In genomic region chr15:34890424-34890823, GRCh38 we compare ENCODE assay signal across 20 cellular contexts.
A peak's percentile ranks its signal among the peaks of the same experiment; 100 is the strongest.
DNase-seq lines count a peak whose midpoint lies in the region; ATAC-seq and TF ChIP-seq lines count a peak whose summit lies in the region.
"Had no signal": no experiment of that assay in that cellular context is flagged by ENCODE, and none has a peak within 500 bp of the region (broad histone marks: within the 10 kb centered on the region; RNA-seq: fewer than 3 reads in every experiment).

No MANE protein-coding gene starts in this region.

- in situ Hi-C loops in IMR-90 (cut with MboI; ENCODE audit: low sequenced_read_pairs), result no loop called here

- peak overlapping the region; percentile 70 for H2BK5ac ChIP-seq in IMR-90 (ENCODE audit: low read depth, low read length, poor library complexity, severe bottlenecking)

- H3K4ac ChIP-seq in IMR-90 (ENCODE audit: low read depth, low read length), result no peak overlapping the region

- peaks cover 2% of the 10 kb centered on the region; the same call in 1 of the 2 replicates for H4K20me1 ChIP-seq in IMR-90 (ENCODE audit: insufficient read depth, low read length)
- H4K20me1 ChIP-seq: BLaER1 treated with 17β-estradiol and CSF1 and Interleukin-3, amounts not matched to agents 10 nM and 100 nM had no signal

- H4K8ac ChIP-seq in IMR-90 (ENCODE audit: low read depth in 2 of 2, low read length in 2 of 2), result peak overlapping the region in 1 of 2 experiments; percentile 58; a peak in 1 of 4 replicates

- H4K91ac ChIP-seq in IMR-90 (ENCODE audit: insufficient read depth, low read depth, low read length), result no peak overlapping the region

- H2BK120ac ChIP-seq in IMR-90 (ENCODE audit: low read depth, low read length), result no peak overlapping the region

- peaks cover 4% of the 10 kb centered on the region for H3K4me1 ChIP-seq in IMR-90 (ENCODE audit: control insufficient read depth, insufficient read depth, low read length)
- H3K4me1 ChIP-seq in ovary (ENCODE audit: insufficient read depth), result no peaks in the 10 kb centered on the region
- H3K4me1 ChIP-seq: BLaER1 treated with 17β-estradiol and CSF1 and Interleukin-3, amounts not matched to agents 10 nM and 100 nM had no signal

- no CpG with 5 or more reads among the region's 2 CpGs for WGBS in IMR-90 (ENCODE audit: extremely low coverage in 2 of 2, insufficient read length in 1 of 2), 2 experiments
- 38 to 52% (median 44%) methylated on average over 2 of the region's 2 CpGs for WGBS in ovary, 3 donors

- H3K27me3 ChIP-seq in IMR-90 (ENCODE audit: control insufficient read depth, insufficient read depth, low read length) (no peaks in the 10 kb centered on the region), ovary (no peaks in the 10 kb centered on the region)
- H3K27me3 ChIP-seq: BLaER1 treated with 17β-estradiol and CSF1 and Interleukin-3, amounts not matched to agents 10 nM and 100 nM had no signal

- dilution Hi-C loops in IMR-90 (cut with HindIII; ENCODE audit: low sequenced_read_pairs, unreplicated experiment), result no loop called here

- H2AFZ ChIP-seq in IMR-90 (replicated peaks; ENCODE audit: low read length, poor library complexity), result no peak overlapping the region

- H2BK20ac ChIP-seq in IMR-90 (ENCODE audit: low read depth, low read length), result no peak overlapping the region

- H3K23ac ChIP-seq in IMR-90 (ENCODE audit: low read depth, low read length), result no peak overlapping the region

- TF ChIP-seq RAD21 in IMR-90 (IDR thresholded peaks at IDR 0.05; ENCODE audit: low read length), result no peak

- H3K79me1 ChIP-seq in IMR-90 (ENCODE audit: low read depth in 1 of 2, low read length in 2 of 2), result peaks cover 0 to 7% of the 10 kb centered on the region in 2 experiments

- H3K18ac ChIP-seq in IMR-90 (ENCODE audit: low read depth, low read length), result peak overlapping the region; percentile 70

- H3K56ac ChIP-seq in IMR-90 (ENCODE audit: extremely low read depth, insufficient read depth, low read length), result no peak overlapping the region

- ATAC-seq in IMR-90 (ENCODE audit: low read depth), result no peak; the same call in 1 of the 2 replicates
- ATAC-seq in GM18870 (IDR thresholded peaks at IDR 0.05; ENCODE audit: unreplicated experiment), result no peak
- ATAC-seq: CD8-positive, alpha-beta T cell; K562; SK-N-SH treated with all-trans-retinoic acid at 6 μM for 48 hours; T-cell had no signal

- H2AK9ac ChIP-seq in IMR-90 (replicated peaks; ENCODE audit: low read depth, low read length, poor library complexity), result no peak overlapping the region

- H3K36me3 ChIP-seq in IMR-90 (ENCODE audit: control insufficient read depth, insufficient read depth, low read length) (peaks cover 7% of the 10 kb centered on the region), ovary (no peaks in the 10 kb centered on the region)

- CTCF ChIA-PET in IMR-90 (lab: Yijun Ruan, JAX), result no interaction called here

- H3K9me3 ChIP-seq in IMR-90 (ENCODE audit: control insufficient read depth, insufficient read depth, low read length) (peaks cover 8% of the 10 kb centered on the region), ovary (peaks cover 0 to 7% of the 10 kb centered on the region in 2 donors)

- DNase-seq in AG10803 (ENCODE audit: low read depth) (peak; percentile 16), IMR-90 (peak; percentile 52), brain pericyte (ENCODE audit: low read depth, low spot score) (peak; percentile 4), fibroblast of the conjunctiva (ENCODE audit: low read depth) (peak; percentile 9), hepatic stellate cell (ENCODE audit: low spot score) (no peak), NCI-H2081 (lab: John Stamatoyannopoulos, UW) (no peak), ovary (no peak)
- DNase-seq: Calu3; CD8-positive, alpha-beta T cell; DMS53; H9; NCI-H1417; NCI-H187; NCI-H446; Right ventricle myocardium superior; T-cell had no signal

- no peak for TF ChIP-seq CTCF in AG10803 (conservative IDR thresholded peaks at IDR 0.05; ENCODE audit: low read length)
- no peak for TF ChIP-seq CTCF in IMR-90 (conservative IDR thresholded peaks at IDR 0.05; ENCODE audit: low read depth, low read length)
- TF ChIP-seq CTCF in ovary (IDR thresholded peaks at IDR 0.05), result no peak

- H2BK15ac ChIP-seq in IMR-90 (ENCODE audit: low read depth, low read length), result no peak overlapping the region

- peak overlapping the region; percentile 91 for H3K4me2 ChIP-seq in IMR-90 (ENCODE audit: low read depth, low read length)
- H3K4me2 ChIP-seq: BLaER1 treated with 17β-estradiol and CSF1 and Interleukin-3, amounts not matched to agents 10 nM and 100 nM had no signal

- no peak overlapping the region for H2AK5ac ChIP-seq in IMR-90 (ENCODE audit: low read depth, low read length)

- intact Hi-C loops in IMR-90 (cut with micrococcal nuclease), result no loop called here
- intact Hi-C loops in ovary (cut with DNase I), result no loop called here

- H3K14ac ChIP-seq in IMR-90 (replicated peaks; ENCODE audit: low read depth, low read length), result no peak overlapping the region

- no peak overlapping the region for H4K5ac ChIP-seq in IMR-90 (ENCODE audit: low read depth, low read length)

- POLR2A ChIA-PET in IMR-90 (lab: Charles Lee; ENCODE audit: unreplicated experiment), result no interaction called here

- H3K4me3 ChIP-seq in AG10803 (ENCODE audit: low read length) (no peak overlapping the region), IMR-90 (ENCODE audit: insufficient read depth, low read depth, low read length) (no peak overlapping the region), ovary (no peak overlapping the region)
- H3K4me3 ChIP-seq: BLaER1 treated with 17β-estradiol and CSF1 and Interleukin-3, amounts not matched to agents 10 nM and 100 nM; K562 had no signal

- TF ChIP-seq EP300 in ovary (IDR thresholded peaks at IDR 0.05), result no peak

- no peak for TF ChIP-seq POLR2A in IMR-90 (IDR thresholded peaks at IDR 0.05; ENCODE audit: low read depth, low read length)
- no peak for TF ChIP-seq POLR2A in ovary (IDR thresholded peaks at IDR 0.05)

- H3K9me1 ChIP-seq in IMR-90 (ENCODE audit: insufficient read depth, low read length), result 0 out of 2 replicates have a peak, but pooled peaks cover 2% of the 10 kb centered on the region

- no TSS peak for BruUV-seq in IMR-90 (replicated peaks; lab: Mats Ljungman, UMichigan)

- H3K9ac ChIP-seq in IMR-90 (ENCODE audit: low read depth, low read length), result no peak overlapping the region
- H3K9ac ChIP-seq: BLaER1 treated with 17β-estradiol and CSF1 and Interleukin-3, amounts not matched to agents 10 nM and 100 nM had no signal

- H3K27ac ChIP-seq in IMR-90 (ENCODE audit: insufficient read depth, low read length) (peak overlapping the region; percentile 26; the same call in 1 of the 2 replicates), ovary (no peak overlapping the region)
- H3K27ac ChIP-seq: BLaER1 treated with 17β-estradiol and CSF1 and Interleukin-3, amounts not matched to agents 10 nM and 100 nM had no signal

TF ChIP-seq in IMR-90, 13 proteins besides CTCF, POLR2A, EP300 and RAD21:
- no peak for TF ChIP-seq MXI1 (IDR thresholded peaks at IDR 0.05; ENCODE audit: borderline replicate concordance, low read depth, low read length)
- no peak for TF ChIP-seq BHLHE40 (IDR thresholded peaks at IDR 0.05; ENCODE audit: low read depth, low read length)
- no peak for TF ChIP-seq RFX5 (IDR thresholded peaks at IDR 0.05; ENCODE audit: low read depth, low read length)
- no peak for TF ChIP-seq MAFK (IDR thresholded peaks at IDR 0.05; ENCODE audit: low read depth, low read length)
- no peak for TF ChIP-seq CEBPB (IDR thresholded peaks at IDR 0.05; ENCODE audit: low read depth, low read length)
- TF ChIP-seq NFE2L2 (IDR thresholded peaks at IDR 0.05; ENCODE audit: low read depth, low read length), result no peak
- no peak for TF ChIP-seq CHD1 (IDR thresholded peaks at IDR 0.05; ENCODE audit: low read depth, low read length)
- no peak for TF ChIP-seq FOS (IDR thresholded peaks at IDR 0.05; ENCODE audit: low read depth, low read length)
- no peak for TF ChIP-seq USF2 (IDR thresholded peaks at IDR 0.05; ENCODE audit: low read depth, low read length)
- no peak for TF ChIP-seq SMC3 (IDR thresholded peaks at IDR 0.05; ENCODE audit: low read depth, low read length)
- no peak for TF ChIP-seq RCOR1 (IDR thresholded peaks at IDR 0.05; ENCODE audit: insufficient replicate concordance, low read length)
- no peak for TF ChIP-seq MAZ (IDR thresholded peaks at IDR 0.05; ENCODE audit: borderline replicate concordance, low read depth, low read length)
- TF ChIP-seq ELK1 (IDR thresholded peaks at IDR 0.05; ENCODE audit: borderline replicate concordance, low read depth, low read length), result no peak

Comparison
In these comparisons a context has a peak if more than half of its experiments do, and no peak if none do; other contexts are left out.
1. DNase-seq: peak in AG10803 (single experiment), IMR-90 (single experiment), brain pericyte (single experiment) and fibroblast of the conjunctiva (single experiment); none in hepatic stellate cell (single experiment), NCI-H2081 (0 of 2) and ovary (0 of 5).